Comparison of ENCODE assay signal across 9 cellular contexts in the genomic region with DNA sequence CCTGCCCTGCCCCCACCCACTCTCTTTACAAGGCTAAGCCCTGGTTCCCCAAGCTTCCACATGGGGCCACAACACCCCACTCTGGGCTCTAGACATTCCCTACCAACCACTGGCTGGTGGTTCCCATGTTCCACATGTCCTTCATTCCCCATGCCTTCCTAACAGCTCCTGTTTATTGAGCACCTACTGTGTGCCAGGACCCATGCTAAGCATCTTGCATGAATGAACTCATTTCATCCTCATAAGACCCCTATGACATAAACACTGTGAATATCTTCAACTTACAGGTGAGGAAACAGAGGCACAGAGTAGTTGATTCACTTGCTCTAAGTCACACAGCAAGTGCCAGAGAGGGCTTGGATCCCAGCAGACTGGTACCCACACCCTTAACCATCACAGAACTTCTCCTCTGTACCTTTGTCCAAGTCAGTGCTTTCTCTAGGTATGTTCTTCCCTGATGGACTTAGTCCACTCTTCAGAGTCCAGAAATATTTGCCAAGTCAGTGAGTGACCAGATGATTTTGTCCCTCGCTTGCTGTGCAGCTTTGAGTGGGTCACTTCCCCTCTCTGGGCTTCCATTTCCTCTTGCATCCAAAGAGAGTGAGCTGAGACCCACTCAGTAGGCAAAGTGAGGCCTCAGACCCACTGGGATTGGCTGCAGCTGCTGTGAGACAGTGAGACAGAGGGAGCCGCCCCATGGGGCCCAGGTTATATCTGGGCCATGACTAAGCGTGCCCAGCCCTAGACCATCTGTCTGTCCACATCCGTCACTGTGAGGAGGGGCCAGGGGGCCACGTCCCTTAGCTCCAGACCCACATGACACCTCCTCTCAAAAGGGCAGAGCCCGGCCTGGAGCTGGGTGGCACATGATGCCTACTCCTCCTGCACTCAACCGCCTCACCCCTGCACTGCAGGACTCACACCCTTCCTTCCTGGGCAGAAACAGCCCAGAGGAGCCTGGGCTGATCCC.
DNase-seq lines count a peak whose midpoint lies in the region; ATAC-seq and TF ChIP-seq lines count a peak whose summit lies in the region.
"Had no signal": no experiment of that assay in that cellular context is flagged by ENCODE, and none has a peak within 500 bp of the region (broad histone marks: within the 10 kb centered on the region; RNA-seq: fewer than 3 reads in every experiment).

No MANE protein-coding gene starts in this region.

- peak overlapping the region in 3 of 5 experiments; percentile 84 to 95 (median 87) for H3K27ac Mint-ChIP-seq in brain

- H3K27ac ChIP-seq in lung (ENCODE audit: low read depth in 1 of 2, low read length in 1 of 2), result peak overlapping the region; percentile 41 to 71

- H3K9me3 ChIP-seq in lung (ENCODE audit: control insufficient read depth in 2 of 2, insufficient read depth in 1 of 2, low read length in 1 of 2), result peaks cover 0 to 3% of the 10 kb centered on the region in 2 donors

- ATAC-seq in lung (ENCODE audit: insufficient read depth, low FRiP score) (peak; percentile 24), HG02798 (IDR thresholded peaks at IDR 0.05; ENCODE audit: poor library complexity, unreplicated experiment) (no peak), GM21737 (IDR thresholded peaks at IDR 0.05; ENCODE audit: unreplicated experiment) (no peak)

- H3K27me3 Mint-ChIP-seq in brain, result peaks cover 6% of the 10 kb centered on the region

- DNase-seq in BJ (ENCODE audit: low read depth) (peak; percentile 7), MV-4-11 (lab: John Stamatoyannopoulos, UW) (peak; percentile 95), lung (ENCODE audit: low spot score) (no peak), GF-D8 (lab: John Stamatoyannopoulos, UW) (no peak), amniotic stem cell (lab: John Stamatoyannopoulos, UW) (no peak)
- DNase-seq: DND-41 had no signal

- H3K4me3 Mint-ChIP-seq in brain, result no peak overlapping the region

- H3K4me1 ChIP-seq in lung (ENCODE audit: control insufficient read depth in 2 of 2, insufficient read depth in 2 of 2, low read length in 2 of 2), result peaks cover 6 to 10% of the 10 kb centered on the region in 2 donors

- 22 to 31% methylated on average over 7 of the region's 7 CpGs for WGBS in lung, 2 donors

- H3K4me3 ChIP-seq in BJ (ENCODE audit: low read depth, low read length) (no peak overlapping the region), lung (no peak overlapping the region)

- CTCF ChIA-PET in BJ (lab: Yijun Ruan, JAX), result no interaction called here

- H3K9me3 Mint-ChIP-seq in brain, result peaks cover 2 to 9% (median 6%) of the 10 kb centered on the region in 5 experiments

- H3K36me3 Mint-ChIP-seq in brain, result peaks cover 8% of the 10 kb centered on the region

- no peak for TF ChIP-seq CTCF in BJ (IDR thresholded peaks at IDR 0.05; ENCODE audit: insufficient read depth, low read depth, low read length)
- TF ChIP-seq CTCF in brain (conservative IDR thresholded peaks at IDR 0.05), result no peak
- TF ChIP-seq CTCF in lung (IDR thresholded peaks at IDR 0.05; ENCODE audit: control extremely low read depth, extremely low read depth), result no peak

- POLR2A ChIA-PET in BJ (lab: Charles Lee), result interaction anchor here (0.6 kb wide), 1 partner anchor 439 kb away, joined by 4 read pairs; no protein-coding TSS in a partner anchor

- H3K36me3 ChIP-seq in BJ (ENCODE audit: control insufficient read depth, insufficient read depth, low read length) (no peaks in the 10 kb centered on the region), lung (ENCODE audit: control insufficient read depth in 2 of 2, insufficient read depth in 2 of 2, low read length in 2 of 2) (no peaks in the 10 kb centered on the region)

- peaks cover 60% of the 10 kb centered on the region for H3K4me1 Mint-ChIP-seq in brain

- no peaks in the 10 kb centered on the region for H3K27me3 ChIP-seq in BJ (ENCODE audit: control insufficient read depth, insufficient read depth, low read length)
- no peaks in the 10 kb centered on the region for H3K27me3 ChIP-seq in lung (ENCODE audit: control insufficient read depth, insufficient read depth)

Comparison
In these comparisons a context has a peak if more than half of its experiments do, and no peak if none do; other contexts are left out.
1. DNase-seq: peak in BJ (single experiment) and MV-4-11 (single experiment); none in lung (single experiment), GF-D8 (single experiment) and amniotic stem cell (single experiment).